18 cellular contexts compared by ENCODE assay signal in the genomic region with DNA sequence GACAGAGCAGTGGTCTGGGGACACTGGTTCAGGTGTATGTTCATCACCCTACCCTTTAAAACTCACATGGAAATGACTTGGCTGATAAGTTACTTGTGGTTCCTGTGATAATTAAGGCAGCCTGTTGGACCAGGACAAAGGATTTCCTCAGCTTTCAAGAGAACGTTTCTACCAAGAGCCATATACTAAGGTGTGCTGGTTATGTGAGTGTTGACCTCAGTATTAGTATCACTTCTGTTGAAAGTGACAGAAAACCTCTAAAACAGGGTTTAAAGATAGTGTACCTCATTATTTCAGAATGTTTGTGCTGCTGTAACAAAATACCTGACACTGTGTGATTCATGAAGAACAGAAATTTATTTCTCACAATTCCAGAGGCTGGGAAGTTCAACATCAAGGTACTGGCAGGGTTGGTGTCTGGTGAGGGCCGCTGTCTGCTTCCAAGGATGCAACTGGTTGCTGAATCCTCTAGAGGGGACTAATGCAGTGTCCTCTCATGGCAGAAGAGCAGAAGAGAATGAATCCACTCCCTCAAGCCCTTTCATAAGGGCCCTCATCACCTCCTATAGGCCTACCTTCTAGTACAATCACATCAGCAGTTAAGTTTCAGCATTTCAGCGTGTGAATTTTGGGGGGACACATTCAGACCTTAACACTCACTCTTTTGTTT. TPM values are rescaled to one million over a fixed set of nuclear protein-coding genes. Genes with fewer than 3 reads are reported as not detected.
DNase-seq lines count a peak whose midpoint lies in the region; ATAC-seq and TF ChIP-seq lines count a peak whose summit lies in the region.
"Had no signal": no experiment of that assay in that cellular context is flagged by ENCODE, and none has a peak within 500 bp of the region (broad histone marks: within the 10 kb centered on the region; RNA-seq: fewer than 3 reads in every experiment).

No MANE protein-coding gene starts in this region.

- ATAC-seq in GM23338 = no peak; the same call in 1 of the 3 replicates
- peak; percentile 28 for ATAC-seq in foreskin keratinocyte
- no peak for ATAC-seq in HG03175 (IDR thresholded peaks at IDR 0.05; ENCODE audit: unreplicated experiment)
- ATAC-seq: left lung had no signal

- H3K4me2 ChIP-seq in GM23338 = no peak overlapping the region

- peaks cover 100% of the 10 kb centered on the region for H3K79me2 ChIP-seq in GM23338 (replicated peaks; ENCODE audit: insufficient read depth)

- H3K4me3 Mint-ChIP-seq in GM23338 = no peak overlapping the region
- H3K4me3 Mint-ChIP-seq: activated CD4-positive, alpha-beta memory T cell treated with anti-CD3 and anti-CD28 coated beads for 36 hours had no signal

- TF ChIP-seq CTCF in GM23338 (conservative IDR thresholded peaks at IDR 0.05; ENCODE audit: low read depth in 2 of 2) (no peak), foreskin keratinocyte (conservative IDR thresholded peaks at IDR 0.05) (peak; percentile 11)

- H3K36me3 Mint-ChIP-seq in GM23338 (ENCODE audit: low read depth) = peaks cover 29% of the 10 kb centered on the region

- no peaks in the 10 kb centered on the region for H3K9me2 ChIP-seq in GM23338 (ENCODE audit: insufficient read depth)

- peaks cover 13% of the 10 kb centered on the region for H3K9me3 Mint-ChIP-seq in GM23338
- H3K9me3 Mint-ChIP-seq: activated CD4-positive, alpha-beta memory T cell treated with anti-CD3 and anti-CD28 coated beads for 36 hours had no signal

- H3K4me3 ChIP-seq in GM08714 (ENCODE audit: low read length) (peak overlapping the region; percentile 21; the same call in 1 of the 2 replicates), GM23338 (no peak overlapping the region)
- H3K4me3 ChIP-seq: left lung, Peyer's patch, sigmoid colon had no signal

- in situ Hi-C loops in ACHN (cut with HindIII; ENCODE audit: low pct_ligation_motif_present, low pct_unique_long_range_greater_than_20kb, low sequenced_read_pairs) = no loop called here

- no peaks in the 10 kb centered on the region for H3F3A ChIP-seq in GM23338 (replicated peaks; ENCODE audit: low read depth)

- H3K4me1 ChIP-seq in GM23338 (ENCODE audit: insufficient read depth) (peaks cover 35% of the 10 kb centered on the region), foreskin keratinocyte (peaks cover 7% of the 10 kb centered on the region)

- H3K27ac ChIP-seq in GM23338 (ENCODE audit: low read depth) (peak overlapping the region; percentile 20; the same call in 1 of the 2 replicates), foreskin keratinocyte (no peak overlapping the region)
- H3K27ac ChIP-seq: Peyer's patch, sigmoid colon had no signal

- H3K36me3 ChIP-seq in GM23338 (ENCODE audit: insufficient read depth) = peaks cover 6% of the 10 kb centered on the region; the same call in 1 of the 2 replicates
- H3K36me3 ChIP-seq: left lung, Peyer's patch, sigmoid colon had no signal

- no peak overlapping the region for H3K27ac Mint-ChIP-seq in GM23338
- H3K27ac Mint-ChIP-seq: activated CD4-positive, alpha-beta memory T cell treated with anti-CD3 and anti-CD28 coated beads for 36 hours had no signal

- peaks cover 51% of the 10 kb centered on the region for H3K4me1 Mint-ChIP-seq in GM23338

- no peaks in the 10 kb centered on the region for H3K27me3 ChIP-seq in GM23338 (ENCODE audit: insufficient read depth)
- no peaks in the 10 kb centered on the region for H3K27me3 ChIP-seq in foreskin keratinocyte
- H3K27me3 ChIP-seq: left lung, Peyer's patch, sigmoid colon had no signal

- no peak overlapping the region for H2AFZ ChIP-seq in GM23338

- peaks cover 3% of the 10 kb centered on the region for H3K27me3 Mint-ChIP-seq in GM23338 (ENCODE audit: insufficient read depth, low read depth, poor library complexity)
- H3K27me3 Mint-ChIP-seq: activated CD4-positive, alpha-beta memory T cell treated with anti-CD3 and anti-CD28 coated beads for 36 hours had no signal

- peaks cover 78% of the 10 kb centered on the region for H4K20me1 ChIP-seq in GM23338 (replicated peaks; ENCODE audit: insufficient read depth)

- DNase-seq in GM23338 (ENCODE audit: low spot score) (no peak), NCI-H526 (lab: John Stamatoyannopoulos, UW) (peak; percentile 46 to 72), foreskin keratinocyte (no peak), ACHN (no peak), NCI-H446 (lab: John Stamatoyannopoulos, UW) (no peak), globus pallidus (ENCODE audit: low spot score) (no peak)
- DNase-seq: activated CD4-positive, alpha-beta memory T cell treated with anti-CD3 and anti-CD28 coated beads for 36 hours; activated T-cell treated with anti-CD3 and anti-CD28 coated beads, Interleukin-2, amount 50 U/mL, for 48 hours; Calu3; central memory CD4-positive, alpha-beta T cell; effector CD8-positive, alpha-beta T cell; left lung; NCI-H2029; NCI-H69; Peyer's patch; sigmoid colon had no signal

TF ChIP-seq in GM23338, 12 proteins besides CTCF, POLR2A, EP300 and RAD21:
- TF ChIP-seq ZNF331 (CRISPR knock-in tag; IDR thresholded peaks at IDR 0.05; ENCODE audit: low read depth) = no peak

RNA-seq across cellular contexts. Expression of gene UCK2, which starts 54.9 kb away (rescaled TPM):
- total RNA-seq in GM23338 (2014; rRNA removed; shearing (Covaris generic)) = 141 and 149 TPM in 2 replicates
- polyA plus RNA-seq in GM23338 (2016; fragmentation: Nextera tagmentation; extraction: Ambion mirVana) = 101 and 104 TPM in 2 replicates
- 84.9 and 92.2 TPM in 2 replicates for total RNA-seq in foreskin keratinocyte
- polyA plus RNA-seq in foreskin keratinocyte = 66.5 and 66.6 TPM in 2 replicates

Comparison
In these comparisons a context has a peak if more than half of its experiments do, and no peak if none do; other contexts are left out.
1. DNase-seq: peak in NCI-H526 (2 of 2); none in GM23338 (single experiment), foreskin keratinocyte (0 of 2), ACHN (single experiment), NCI-H446 (0 of 2) and globus pallidus (single experiment).